1 cellular context compared by ENCODE assay signal in the genomic region with DNA sequence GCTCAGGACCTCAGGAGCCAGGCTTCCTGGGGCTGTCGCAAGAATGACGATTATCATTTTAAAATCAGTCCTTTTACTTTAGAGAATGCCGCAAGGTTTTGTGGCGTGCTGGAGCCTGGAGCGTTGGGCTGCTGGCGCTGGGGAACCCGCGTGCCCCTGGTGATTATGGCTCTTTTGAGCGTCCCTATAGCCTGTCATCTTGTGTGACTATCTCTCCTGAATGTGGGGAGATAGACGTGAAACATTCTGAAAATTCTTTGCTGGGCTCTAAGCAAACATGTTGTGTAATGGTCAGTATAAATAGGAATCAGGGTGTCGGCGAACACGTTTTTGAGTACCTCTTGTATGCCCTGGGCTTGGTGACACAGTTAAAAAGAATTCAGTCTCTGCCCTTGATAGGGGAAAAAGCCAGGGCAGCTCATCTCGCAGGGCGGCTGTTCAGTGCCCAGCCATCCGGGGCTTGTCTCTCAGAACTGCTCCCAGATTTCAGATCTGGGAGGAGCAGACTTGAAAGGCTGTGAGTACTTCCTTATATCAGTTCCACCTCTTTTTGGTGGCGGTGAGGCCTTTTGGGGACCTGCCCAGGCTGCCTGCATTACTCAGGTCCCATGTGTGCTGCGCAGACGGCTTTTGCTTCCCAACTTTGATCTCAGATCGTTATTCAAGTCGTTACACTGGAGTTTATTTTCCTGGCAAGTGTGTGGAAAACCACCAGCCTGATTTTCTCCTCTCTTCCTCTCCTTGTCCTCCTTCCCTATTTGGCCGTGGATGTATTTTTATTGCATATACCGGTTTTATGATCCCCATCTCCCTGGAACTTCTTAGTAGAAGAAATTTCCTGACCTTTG.
TF ChIP-seq lines count a peak whose summit lies in the region.

No MANE protein-coding gene starts in this region.

TF ChIP-seq in HepG2, 621 proteins besides CTCF, POLR2A, EP300 and RAD21 (continued from another document and continues in another):
- TF ChIP-seq, protein P1, sequence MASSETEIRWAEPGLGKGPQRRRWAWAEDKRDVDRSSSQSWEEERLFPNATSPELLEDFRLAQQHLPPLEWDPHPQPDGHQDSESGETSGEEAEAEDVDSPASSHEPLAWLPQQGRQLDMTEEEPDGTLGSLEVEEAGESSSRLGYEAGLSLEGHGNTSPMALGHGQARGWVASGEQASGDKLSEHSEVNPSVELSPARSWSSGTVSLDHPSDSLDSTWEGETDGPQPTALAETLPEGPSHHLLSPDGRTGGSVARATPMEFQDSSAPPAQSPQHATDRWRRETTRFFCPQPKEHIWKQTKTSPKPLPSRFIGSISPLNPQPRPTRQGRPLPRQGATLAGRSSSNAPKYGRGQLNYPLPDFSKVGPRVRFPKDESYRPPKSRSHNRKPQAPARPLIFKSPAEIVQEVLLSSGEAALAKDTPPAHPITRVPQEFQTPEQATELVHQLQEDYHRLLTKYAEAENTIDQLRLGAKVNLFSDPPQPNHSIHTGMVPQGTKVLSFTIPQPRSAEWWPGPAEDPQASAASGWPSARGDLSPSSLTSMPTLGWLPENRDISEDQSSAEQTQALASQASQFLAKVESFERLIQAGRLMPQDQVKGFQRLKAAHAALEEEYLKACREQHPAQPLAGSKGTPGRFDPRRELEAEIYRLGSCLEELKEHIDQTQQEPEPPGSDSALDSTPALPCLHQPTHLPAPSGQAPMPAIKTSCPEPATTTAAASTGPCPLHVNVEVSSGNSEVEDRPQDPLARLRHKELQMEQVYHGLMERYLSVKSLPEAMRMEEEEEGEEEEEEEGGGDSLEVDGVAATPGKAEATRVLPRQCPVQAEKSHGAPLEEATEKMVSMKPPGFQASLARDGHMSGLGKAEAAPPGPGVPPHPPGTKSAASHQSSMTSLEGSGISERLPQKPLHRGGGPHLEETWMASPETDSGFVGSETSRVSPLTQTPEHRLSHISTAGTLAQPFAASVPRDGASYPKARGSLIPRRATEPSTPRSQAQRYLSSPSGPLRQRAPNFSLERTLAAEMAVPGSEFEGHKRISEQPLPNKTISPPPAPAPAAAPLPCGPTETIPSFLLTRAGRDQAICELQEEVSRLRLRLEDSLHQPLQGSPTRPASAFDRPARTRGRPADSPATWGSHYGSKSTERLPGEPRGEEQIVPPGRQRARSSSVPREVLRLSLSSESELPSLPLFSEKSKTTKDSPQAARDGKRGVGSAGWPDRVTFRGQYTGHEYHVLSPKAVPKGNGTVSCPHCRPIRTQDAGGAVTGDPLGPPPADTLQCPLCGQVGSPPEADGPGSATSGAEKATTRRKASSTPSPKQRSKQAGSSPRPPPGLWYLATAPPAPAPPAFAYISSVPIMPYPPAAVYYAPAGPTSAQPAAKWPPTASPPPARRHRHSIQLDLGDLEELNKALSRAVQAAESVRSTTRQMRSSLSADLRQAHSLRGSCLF (CRISPR knock-in tag; IDR thresholded peaks at IDR 0.05; ENCODE audit: borderline replicate concordance), result no peak
- TF ChIP-seq ONECUT2 (CRISPR knock-in tag; IDR thresholded peaks at IDR 0.05), result 0 out of 2 replicates have a peak, but pooled peaks have one; percentile 40
- TF ChIP-seq HNRNPH1 (optimal IDR thresholded peaks at IDR 0.05; ENCODE audit: low read depth, low read length), result no peak
- peak; percentile 41 to 45; a peak in 2 of 4 replicates for TF ChIP-seq HMGXB4 (CRISPR knock-in tag; IDR thresholded peaks at IDR 0.05; ENCODE audit: borderline replicate concordance in 1 of 2, low read depth in 1 of 2)
- peak; percentile 34 for TF ChIP-seq RXRA (CRISPR knock-in tag; IDR thresholded peaks at IDR 0.05)
- 0 out of 2 replicates have a peak, but pooled peaks have one; percentile 34 for TF ChIP-seq ZNF589 (CRISPR knock-in tag; conservative IDR thresholded peaks at IDR 0.05)
- TF ChIP-seq SPEN (CRISPR knock-in tag; IDR thresholded peaks at IDR 0.05; ENCODE audit: low read depth), result no peak
- TF ChIP-seq, protein P2, sequence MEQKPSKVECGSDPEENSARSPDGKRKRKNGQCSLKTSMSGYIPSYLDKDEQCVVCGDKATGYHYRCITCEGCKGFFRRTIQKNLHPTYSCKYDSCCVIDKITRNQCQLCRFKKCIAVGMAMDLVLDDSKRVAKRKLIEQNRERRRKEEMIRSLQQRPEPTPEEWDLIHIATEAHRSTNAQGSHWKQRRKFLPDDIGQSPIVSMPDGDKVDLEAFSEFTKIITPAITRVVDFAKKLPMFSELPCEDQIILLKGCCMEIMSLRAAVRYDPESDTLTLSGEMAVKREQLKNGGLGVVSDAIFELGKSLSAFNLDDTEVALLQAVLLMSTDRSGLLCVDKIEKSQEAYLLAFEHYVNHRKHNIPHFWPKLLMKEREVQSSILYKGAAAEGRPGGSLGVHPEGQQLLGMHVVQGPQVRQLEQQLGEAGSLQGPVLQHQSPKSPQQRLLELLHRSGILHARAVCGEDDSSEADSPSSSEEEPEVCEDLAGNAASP (CRISPR knock-in tag; IDR thresholded peaks at IDR 0.05; ENCODE audit: borderline replicate concordance), result peak; percentile 84; the same call in 1 of the 2 replicates
- no peak for TF ChIP-seq CENPT (CRISPR knock-in tag; IDR thresholded peaks at IDR 0.05; ENCODE audit: low read depth)
- peak; percentile 83; the same call in 1 of the 2 replicates for TF ChIP-seq ZNF350 (CRISPR knock-in tag; IDR thresholded peaks at IDR 0.05; ENCODE audit: borderline replicate concordance, low read depth)
- TF ChIP-seq, protein P3, sequence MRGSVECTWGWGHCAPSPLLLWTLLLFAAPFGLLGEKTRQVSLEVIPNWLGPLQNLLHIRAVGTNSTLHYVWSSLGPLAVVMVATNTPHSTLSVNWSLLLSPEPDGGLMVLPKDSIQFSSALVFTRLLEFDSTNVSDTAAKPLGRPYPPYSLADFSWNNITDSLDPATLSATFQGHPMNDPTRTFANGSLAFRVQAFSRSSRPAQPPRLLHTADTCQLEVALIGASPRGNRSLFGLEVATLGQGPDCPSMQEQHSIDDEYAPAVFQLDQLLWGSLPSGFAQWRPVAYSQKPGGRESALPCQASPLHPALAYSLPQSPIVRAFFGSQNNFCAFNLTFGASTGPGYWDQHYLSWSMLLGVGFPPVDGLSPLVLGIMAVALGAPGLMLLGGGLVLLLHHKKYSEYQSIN (CRISPR knock-in tag; IDR thresholded peaks at IDR 0.05; ENCODE audit: borderline replicate concordance), result no peak; the same call in 1 of the 2 replicates
- TF ChIP-seq ZNF256 (CRISPR knock-in tag; conservative IDR thresholded peaks at IDR 0.05), result no peak
- TF ChIP-seq ZNF441 (CRISPR knock-in tag; IDR thresholded peaks at IDR 0.05; ENCODE audit: borderline replicate concordance), result no peak
- no peak for TF ChIP-seq HOXD1 (CRISPR knock-in tag; IDR thresholded peaks at IDR 0.05)
- TF ChIP-seq ZNF83 (CRISPR knock-in tag; IDR thresholded peaks at IDR 0.05; ENCODE audit: borderline replicate concordance), result no peak
- no peak for TF ChIP-seq SATB2 (CRISPR knock-in tag; IDR thresholded peaks at IDR 0.05)
- no peak; the same call in none of the 2 replicates for TF ChIP-seq KLF6 (CRISPR knock-in tag; IDR thresholded peaks at IDR 0.05)
- TF ChIP-seq ZNF282 (IDR thresholded peaks at IDR 0.05; ENCODE audit: partially characterized antibody), result no peak
- TF ChIP-seq, protein P4, sequence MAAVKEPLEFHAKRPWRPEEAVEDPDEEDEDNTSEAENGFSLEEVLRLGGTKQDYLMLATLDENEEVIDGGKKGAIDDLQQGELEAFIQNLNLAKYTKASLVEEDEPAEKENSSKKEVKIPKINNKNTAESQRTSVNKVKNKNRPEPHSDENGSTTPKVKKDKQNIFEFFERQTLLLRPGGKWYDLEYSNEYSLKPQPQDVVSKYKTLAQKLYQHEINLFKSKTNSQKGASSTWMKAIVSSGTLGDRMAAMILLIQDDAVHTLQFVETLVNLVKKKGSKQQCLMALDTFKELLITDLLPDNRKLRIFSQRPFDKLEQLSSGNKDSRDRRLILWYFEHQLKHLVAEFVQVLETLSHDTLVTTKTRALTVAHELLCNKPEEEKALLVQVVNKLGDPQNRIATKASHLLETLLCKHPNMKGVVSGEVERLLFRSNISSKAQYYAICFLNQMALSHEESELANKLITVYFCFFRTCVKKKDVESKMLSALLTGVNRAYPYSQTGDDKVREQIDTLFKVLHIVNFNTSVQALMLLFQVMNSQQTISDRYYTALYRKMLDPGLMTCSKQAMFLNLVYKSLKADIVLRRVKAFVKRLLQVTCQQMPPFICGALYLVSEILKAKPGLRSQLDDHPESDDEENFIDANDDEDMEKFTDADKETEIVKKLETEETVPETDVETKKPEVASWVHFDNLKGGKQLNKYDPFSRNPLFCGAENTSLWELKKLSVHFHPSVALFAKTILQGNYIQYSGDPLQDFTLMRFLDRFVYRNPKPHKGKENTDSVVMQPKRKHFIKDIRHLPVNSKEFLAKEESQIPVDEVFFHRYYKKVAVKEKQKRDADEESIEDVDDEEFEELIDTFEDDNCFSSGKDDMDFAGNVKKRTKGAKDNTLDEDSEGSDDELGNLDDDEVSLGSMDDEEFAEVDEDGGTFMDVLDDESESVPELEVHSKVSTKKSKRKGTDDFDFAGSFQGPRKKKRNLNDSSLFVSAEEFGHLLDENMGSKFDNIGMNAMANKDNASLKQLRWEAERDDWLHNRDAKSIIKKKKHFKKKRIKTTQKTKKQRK (IDR thresholded peaks at IDR 0.05; ENCODE audit: low read length), result no peak
- TF ChIP-seq NFATC3 (CRISPR knock-in tag; IDR thresholded peaks at IDR 0.05), result no peak
- 0 out of 2 replicates have a peak, but pooled peaks have one; percentile 50 for TF ChIP-seq CCDC6 (CRISPR knock-in tag; IDR thresholded peaks at IDR 0.05)
- TF ChIP-seq HOMEZ (CRISPR knock-in tag; IDR thresholded peaks at IDR 0.05; ENCODE audit: low read depth), result no peak; the same call in 1 of the 2 replicates
- peak; percentile 89; the same call in 1 of the 2 replicates for TF ChIP-seq ZBTB25 (CRISPR knock-in tag; IDR thresholded peaks at IDR 0.05)
- TF ChIP-seq REL (CRISPR knock-in tag; conservative IDR thresholded peaks at IDR 0.05), result 0 out of 2 replicates have a peak, but pooled peaks have one; percentile 6
- no peak for TF ChIP-seq ZNF224 (CRISPR knock-in tag; IDR thresholded peaks at IDR 0.05)
- peak; percentile 90 for TF ChIP-seq RARA (CRISPR knock-in tag; IDR thresholded peaks at IDR 0.05)
- TF ChIP-seq ELK4 (CRISPR knock-in tag; IDR thresholded peaks at IDR 0.05; ENCODE audit: borderline replicate concordance), result no peak
- TF ChIP-seq, protein P5, sequence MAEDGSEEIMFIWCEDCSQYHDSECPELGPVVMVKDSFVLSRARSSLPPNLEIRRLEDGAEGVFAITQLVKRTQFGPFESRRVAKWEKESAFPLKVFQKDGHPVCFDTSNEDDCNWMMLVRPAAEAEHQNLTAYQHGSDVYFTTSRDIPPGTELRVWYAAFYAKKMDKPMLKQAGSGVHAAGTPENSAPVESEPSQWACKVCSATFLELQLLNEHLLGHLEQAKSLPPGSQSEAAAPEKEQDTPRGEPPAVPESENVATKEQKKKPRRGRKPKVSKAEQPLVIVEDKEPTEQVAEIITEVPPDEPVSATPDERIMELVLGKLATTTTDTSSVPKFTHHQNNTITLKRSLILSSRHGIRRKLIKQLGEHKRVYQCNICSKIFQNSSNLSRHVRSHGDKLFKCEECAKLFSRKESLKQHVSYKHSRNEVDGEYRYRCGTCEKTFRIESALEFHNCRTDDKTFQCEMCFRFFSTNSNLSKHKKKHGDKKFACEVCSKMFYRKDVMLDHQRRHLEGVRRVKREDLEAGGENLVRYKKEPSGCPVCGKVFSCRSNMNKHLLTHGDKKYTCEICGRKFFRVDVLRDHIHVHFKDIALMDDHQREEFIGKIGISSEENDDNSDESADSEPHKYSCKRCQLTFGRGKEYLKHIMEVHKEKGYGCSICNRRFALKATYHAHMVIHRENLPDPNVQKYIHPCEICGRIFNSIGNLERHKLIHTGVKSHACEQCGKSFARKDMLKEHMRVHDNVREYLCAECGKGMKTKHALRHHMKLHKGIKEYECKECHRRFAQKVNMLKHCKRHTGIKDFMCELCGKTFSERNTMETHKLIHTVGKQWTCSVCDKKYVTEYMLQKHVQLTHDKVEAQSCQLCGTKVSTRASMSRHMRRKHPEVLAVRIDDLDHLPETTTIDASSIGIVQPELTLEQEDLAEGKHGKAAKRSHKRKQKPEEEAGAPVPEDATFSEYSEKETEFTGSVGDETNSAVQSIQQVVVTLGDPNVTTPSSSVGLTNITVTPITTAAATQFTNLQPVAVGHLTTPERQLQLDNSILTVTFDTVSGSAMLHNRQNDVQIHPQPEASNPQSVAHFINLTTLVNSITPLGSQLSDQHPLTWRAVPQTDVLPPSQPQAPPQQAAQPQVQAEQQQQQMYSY (CRISPR knock-in tag; IDR thresholded peaks at IDR 0.05), result peak; percentile 67; the same call in 1 of the 2 replicates
- 0 out of 2 replicates have a peak, but pooled peaks have one; percentile 67 for TF ChIP-seq MIER3 (CRISPR knock-in tag; IDR thresholded peaks at IDR 0.05; ENCODE audit: borderline replicate concordance)
- TF ChIP-seq ZNF674 (CRISPR knock-in tag; IDR thresholded peaks at IDR 0.05; ENCODE audit: low read depth), result no peak
